In the genomic region with DNA sequence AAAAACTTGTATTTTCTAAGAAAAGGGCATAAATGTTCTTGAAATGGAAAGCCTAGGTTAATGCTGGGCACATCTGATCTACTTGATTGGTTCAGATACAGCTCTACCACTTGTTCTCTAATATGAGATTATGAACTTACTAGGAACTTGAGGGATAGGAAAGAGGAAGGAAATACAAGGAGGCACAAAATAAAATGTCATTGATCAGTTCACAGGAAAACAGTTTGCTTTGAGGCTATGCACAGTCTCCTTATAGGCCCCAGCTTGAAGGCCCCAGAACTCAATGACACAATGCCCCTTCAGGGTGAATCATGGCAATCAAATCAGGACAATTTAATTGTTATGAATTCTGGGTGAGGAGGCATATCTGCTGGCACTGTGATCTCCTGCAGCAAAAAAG, we compare ENCODE assay signal across 18 cellular contexts. TPM values are rescaled to one million over a fixed set of nuclear protein-coding genes. Genes with fewer than 3 reads are reported as not detected.
DNase-seq lines count a peak whose midpoint lies in the region; ATAC-seq and TF ChIP-seq lines count a peak whose summit lies in the region.
"Had no signal": no experiment of that assay in that cellular context is flagged by ENCODE, and none has a peak within 500 bp of the region (broad histone marks: within the 10 kb centered on the region; RNA-seq: fewer than 3 reads in every experiment).

No MANE protein-coding gene starts in this region.

- H4K20me1 ChIP-seq in BLaER1 (no peaks in the 10 kb centered on the region), osteoblast (ENCODE audit: insufficient read depth, low read length) (no peaks in the 10 kb centered on the region)

- no peaks in the 10 kb centered on the region for H3K9me3 ChIP-seq in BLaER1
- H3K9me3 ChIP-seq in ectodermal cell (ENCODE audit: control insufficient read depth, low read length), result no peaks in the 10 kb centered on the region
- no peaks in the 10 kb centered on the region for H3K9me3 ChIP-seq in osteoblast (ENCODE audit: low read depth, low read length)
- H3K9me3 ChIP-seq: body of pancreas, Caco-2, esophagus squamous epithelium had no signal

- H3K4me3 ChIP-seq in BLaER1 (no peak overlapping the region), ectodermal cell (ENCODE audit: insufficient read depth, low read depth, low read length) (no peak overlapping the region), osteoblast (ENCODE audit: insufficient read depth, low read length) (no peak overlapping the region)
- H3K4me3 ChIP-seq: body of pancreas, esophagus squamous epithelium, GM23338 had no signal

- TF ChIP-seq CTCF in osteoblast (IDR thresholded peaks at IDR 0.05; ENCODE audit: extremely low read depth, low read depth, low read length), result no peak

- H3K27ac ChIP-seq in BLaER1, result no peak overlapping the region
- peak overlapping the region; percentile 5 for H3K27ac ChIP-seq in ectodermal cell (ENCODE audit: insufficient read depth, low read depth, low read length, poor library complexity, severe bottlenecking)
- H3K27ac ChIP-seq in osteoblast (ENCODE audit: low read depth, low read length), result peak overlapping the region; percentile 70
- H3K27ac ChIP-seq in caudate nucleus (ENCODE audit: low read depth, low read length), result no peak overlapping the region
- H3K27ac ChIP-seq: body of pancreas had no signal

- no peak overlapping the region for H2AFZ ChIP-seq in osteoblast (ENCODE audit: low read length)
- H2AFZ ChIP-seq: GM23338 had no signal

- H3K4me1 ChIP-seq in BLaER1 (peaks cover 13% of the 10 kb centered on the region), ectodermal cell (ENCODE audit: control insufficient read depth, insufficient read depth, low read length) (peaks cover 44% of the 10 kb centered on the region), osteoblast (ENCODE audit: insufficient read depth, low read length) (peaks cover 19% of the 10 kb centered on the region)
- H3K4me1 ChIP-seq: body of pancreas, Caco-2 had no signal

- no peaks in the 10 kb centered on the region for H3K79me2 ChIP-seq in osteoblast (ENCODE audit: insufficient read depth, low read length)

- H3K36me3 ChIP-seq in BLaER1, result peaks cover 100% of the 10 kb centered on the region
- H3K36me3 ChIP-seq in ectodermal cell (ENCODE audit: control insufficient read depth, insufficient read depth, low read length), result peaks cover 17% of the 10 kb centered on the region
- peaks cover 49% of the 10 kb centered on the region for H3K36me3 ChIP-seq in osteoblast (ENCODE audit: insufficient read depth, low read length)

- no peak overlapping the region for H3K9ac ChIP-seq in BLaER1

- DNase-seq in Kasumi-1 (lab: John Stamatoyannopoulos, UW), result peak; percentile 18 to 29
- DNase-seq in osteoblast (ENCODE audit: insufficient read length, low spot score, missing footprints), result no peak
- no peak for DNase-seq in NK-92 (lab: John Stamatoyannopoulos, UW; ENCODE audit: unreplicated experiment)
- DNase-seq in caudate nucleus (lab: John Stamatoyannopoulos, UW), result no peak
- no peak for DNase-seq in HCEC 1CT
- DNase-seq: activated CD4-positive, CD25-positive, alpha-beta regulatory T cell; activated gamma-delta T cell treated with Interleukin-2 at 50 U/mL for 16 hours; body of pancreas; Caco-2; esophagus squamous epithelium; NCI-H1436; stimulated activated naive CD8-positive, alpha-beta T cell treated with anti-CD3 and anti-CD28 coated beads, Interleukin-15, amount 100 ng/mL, for 72 hours had no signal

- ATAC-seq in HG02798 (IDR thresholded peaks at IDR 0.05; ENCODE audit: poor library complexity, unreplicated experiment), result no peak
- ATAC-seq: GM23338; stimulated activated naive CD8-positive, alpha-beta T cell treated with anti-CD3 and anti-CD28 coated beads, Interleukin-15, amount 100 ng/mL, for 72 hours had no signal

- no peaks in the 10 kb centered on the region for H3K27me3 ChIP-seq in BLaER1
- no peaks in the 10 kb centered on the region for H3K27me3 ChIP-seq in ectodermal cell (ENCODE audit: control insufficient read depth, insufficient read depth, low read length, poor library complexity, severe bottlenecking)
- H3K27me3 ChIP-seq in osteoblast (ENCODE audit: insufficient read depth, low read length), result no peaks in the 10 kb centered on the region
- H3K27me3 ChIP-seq: body of pancreas, esophagus squamous epithelium had no signal

- H3K4me2 ChIP-seq in BLaER1 (peak overlapping the region; percentile 13), osteoblast (ENCODE audit: insufficient read depth, low read length) (no peak overlapping the region)
- H3K4me2 ChIP-seq: GM23338 had no signal

RNA-seq across cellular contexts. Expression of a gene that starts 27.1 kb away (rescaled TPM):
- polyA plus RNA-seq in ectodermal cell (2013, experiment 1 of 4), result 10.9 TPM
- 12.1 TPM for polyA plus RNA-seq in ectodermal cell (2013, experiment 2 of 4)
- polyA plus RNA-seq in ectodermal cell (2013, experiment 3 of 4), result 10.8 TPM
- 12.6 TPM for polyA plus RNA-seq in ectodermal cell (2013, experiment 4 of 4)
- 1.8 and 3.3 TPM in 2 replicates for total RNA-seq in osteoblast
- total RNA-seq: kidney epithelial cell; T-helper 1 cell treated with Interleukin-12 subunit alpha and Interleukin-12 subunit beta and Interleukin-4 antibody, amounts not matched to agents 30 ng/mL and 1 ng/mL, for 36 hours had no signal

Comparison
In these comparisons a context has a peak if more than half of its experiments do, and no peak if none do; other contexts are left out.
1. H3K27ac ChIP-seq: peak in ectodermal cell (single experiment) and osteoblast (single experiment); none in BLaER1 (single experiment) and caudate nucleus (single experiment).
2. DNase-seq: peak in Kasumi-1 (2 of 2); none in osteoblast (single experiment), NK-92 (single experiment), caudate nucleus (0 of 61) and HCEC 1CT (single experiment).